In genomic region chr1:76292418-76293184, GRCh38 we compare ENCODE assay signal across 11 cellular contexts.
A peak's percentile ranks its signal among the peaks of the same experiment; 100 is the strongest.
DNase-seq lines count a peak whose midpoint lies in the region; ATAC-seq and TF ChIP-seq lines count a peak whose summit lies in the region.
"Had no signal": no experiment of that assay in that cellular context is flagged by ENCODE, and none has a peak within 500 bp of the region (broad histone marks: within the 10 kb centered on the region; RNA-seq: fewer than 3 reads in every experiment).

No MANE protein-coding gene starts in this region.

- H3K4me1 Mint-ChIP-seq in activated CD4-positive, alpha-beta T cell treated with anti-CD3 and anti-CD28 coated beads for 36 hours, result peaks cover 77% of the 10 kb centered on the region
- peaks cover 41 to 55% (median 43%) of the 10 kb centered on the region in 3 donors for H3K4me1 Mint-ChIP-seq in naive B cell

- no peak for DNase-seq in activated CD4-positive, alpha-beta T cell treated with anti-CD3 and anti-CD28 coated beads for 36 hours
- no peak for DNase-seq in activated CD4-positive, alpha-beta T cell treated with anti-CD3 and anti-CD28 coated beads for 4 hours
- DNase-seq in HEK293T (ENCODE audit: extremely low spot score), result no peak
- peak; percentile 10 for DNase-seq in naive B cell
- DNase-seq in NCI-H510A treated with DMSO at 0.1 percent for 48 hours (lab: John Stamatoyannopoulos, UW), result no peak
- no peak for DNase-seq in germinal center (ENCODE audit: low spot score)
- DNase-seq in cerebellar cortex (ENCODE audit: low spot score), result no peak
- DNase-seq: NCI-H1092; stimulated activated naive CD4-positive, alpha-beta T cell treated with Interleukin-2 at 50 U/mL for 16 hours had no signal

- CTCF ChIA-PET in activated CD4-positive, alpha-beta T cell treated with anti-CD3 and anti-CD28 coated beads for 36 hours (lab: Charles Lee), result interaction anchor here (1.3 kb wide), 1 partner anchor 10 kb away, joined by 3 read pairs; no protein-coding TSS in a partner anchor
- CTCF ChIA-PET in HEK293T (lab: Yijun Ruan, JAX), result no interaction called here

- no peaks in the 10 kb centered on the region for H3K9me3 Mint-ChIP-seq in activated CD4-positive, alpha-beta T cell treated with anti-CD3 and anti-CD28 coated beads for 36 hours (ENCODE audit: low read depth)
- no peaks in the 10 kb centered on the region for H3K9me3 Mint-ChIP-seq in naive B cell
- H3K9me3 Mint-ChIP-seq: T-helper 1 cell treated with Interleukin-12 subunit alpha and Interleukin-12 subunit beta and Interleukin-4 antibody, amounts not matched to agents 30 μg/mL and 1 μg/mL, for 36 hours had no signal

- intact Hi-C loops in activated CD4-positive, alpha-beta T cell treated with anti-CD3 and anti-CD28 coated beads for 36 hours (cut with DNase I, micrococcal nuclease), result loop anchor here in 1 of 2 experiments (5.0 kb wide), 1 partner anchor 35 kb away; no protein-coding TSS in a partner anchor

- no peak for ATAC-seq in activated CD4-positive, alpha-beta T cell treated with anti-CD3 and anti-CD28 coated beads for 36 hours
- ATAC-seq in HG03558 (IDR thresholded peaks at IDR 0.05; ENCODE audit: extremely low read depth, unreplicated experiment), result peak; percentile 65
- peak; percentile 21 to 34 for ATAC-seq in naive B cell (ENCODE audit: low read depth in 2 of 2)

- POLR2A ChIA-PET in activated CD4-positive, alpha-beta T cell treated with anti-CD3 and anti-CD28 coated beads for 36 hours (lab: Charles Lee), result no interaction called here
- POLR2A ChIA-PET in HEK293T (lab: Yijun Ruan, JAX), result no interaction called here

- H3K27ac Mint-ChIP-seq in activated CD4-positive, alpha-beta T cell treated with anti-CD3 and anti-CD28 coated beads for 36 hours, result peak overlapping the region; percentile 5
- H3K27ac Mint-ChIP-seq in naive B cell, result peak overlapping the region in 4 of 6 donors; percentile 36 to 82 (median 60)
- H3K27ac Mint-ChIP-seq: T-helper 1 cell treated with Interleukin-12 subunit alpha and Interleukin-12 subunit beta and Interleukin-4 antibody, amounts not matched to agents 30 μg/mL and 1 μg/mL, for 36 hours had no signal

- H3K36me3 Mint-ChIP-seq in activated CD4-positive, alpha-beta T cell treated with anti-CD3 and anti-CD28 coated beads for 36 hours (ENCODE audit: low read depth), result no peaks in the 10 kb centered on the region
- no peaks in the 10 kb centered on the region for H3K36me3 Mint-ChIP-seq in naive B cell

- no peaks in the 10 kb centered on the region for H3K27me3 Mint-ChIP-seq in activated CD4-positive, alpha-beta T cell treated with anti-CD3 and anti-CD28 coated beads for 36 hours
- H3K27me3 Mint-ChIP-seq in naive B cell, result no peaks in the 10 kb centered on the region

- H3K4me3 Mint-ChIP-seq in activated CD4-positive, alpha-beta T cell treated with anti-CD3 and anti-CD28 coated beads for 36 hours, result no peak overlapping the region
- H3K4me3 Mint-ChIP-seq in naive B cell, result peak overlapping the region in 1 of 8 donors; percentile 21
- H3K4me3 Mint-ChIP-seq: T-helper 1 cell treated with Interleukin-12 subunit alpha and Interleukin-12 subunit beta and Interleukin-4 antibody, amounts not matched to agents 30 μg/mL and 1 μg/mL, for 36 hours had no signal

TF ChIP-seq in HEK293T, 16 proteins besides CTCF, POLR2A, EP300 and RAD21:
- TF ChIP-seq, protein P1, sequence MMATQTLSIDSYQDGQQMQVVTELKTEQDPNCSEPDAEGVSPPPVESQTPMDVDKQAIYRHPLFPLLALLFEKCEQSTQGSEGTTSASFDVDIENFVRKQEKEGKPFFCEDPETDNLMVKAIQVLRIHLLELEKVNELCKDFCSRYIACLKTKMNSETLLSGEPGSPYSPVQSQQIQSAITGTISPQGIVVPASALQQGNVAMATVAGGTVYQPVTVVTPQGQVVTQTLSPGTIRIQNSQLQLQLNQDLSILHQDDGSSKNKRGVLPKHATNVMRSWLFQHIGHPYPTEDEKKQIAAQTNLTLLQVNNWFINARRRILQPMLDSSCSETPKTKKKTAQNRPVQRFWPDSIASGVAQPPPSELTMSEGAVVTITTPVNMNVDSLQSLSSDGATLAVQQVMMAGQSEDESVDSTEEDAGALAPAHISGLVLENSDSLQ (IDR thresholded peaks at IDR 0.05), result peak; percentile 44; the same call in 1 of the 2 replicates
- no peak for TF ChIP-seq SP1 (IDR thresholded peaks at IDR 0.05)
